ENCODE assay signal across 1 cellular context in genomic region chr2:215830313-215830712, GRCh38.
A peak's percentile ranks its signal among the peaks of the same experiment; 100 is the strongest.
TF ChIP-seq lines count a peak whose summit lies in the region.

No MANE protein-coding gene starts in this region.

TF ChIP-seq in K562, 482 proteins besides CTCF, POLR2A, EP300 and RAD21 (continued from another document and continues in another):
- TF ChIP-seq MLLT1 (IDR thresholded peaks at IDR 0.05) (no peak), LEF1 (IDR thresholded peaks at IDR 0.05) (peak; percentile 28; the same call in 1 of the 2 replicates), ZNF77 (CRISPR knock-in tag; IDR thresholded peaks at IDR 0.05) (no peak), ARID1B (IDR thresholded peaks at IDR 0.05) (peak; percentile 70), L3MBTL2 (IDR thresholded peaks at IDR 0.05) (peak; percentile 63), ZNF212 (CRISPR knock-in tag; IDR thresholded peaks at IDR 0.05) (no peak), ZNF57 (CRISPR knock-in tag; IDR thresholded peaks at IDR 0.05) (no peak), TBL1XR1 (IDR thresholded peaks at IDR 0.05; ENCODE audit: low read length in 2 of 2) (peak in 1 of 2 experiments; percentile 64; a peak in 1 of 4 replicates), MAFK (IDR thresholded peaks at IDR 0.05; ENCODE audit: low read length) (peak; percentile 84), TFAP4 (CRISPR knock-in tag; IDR thresholded peaks at IDR 0.05; ENCODE audit: borderline replicate concordance) (peak; percentile 74), SMAD4 (CRISPR knock-in tag; conservative IDR thresholded peaks at IDR 0.05) (peak; percentile 58; the same call in 1 of the 2 replicates), VEZF1 (CRISPR knock-in tag; IDR thresholded peaks at IDR 0.05) (peak; percentile 26; the same call in 1 of the 2 replicates), MTA1 (IDR thresholded peaks at IDR 0.05; ENCODE audit: borderline replicate concordance) (peak; percentile 30; the same call in 1 of the 2 replicates), DEAF1 (CRISPR knock-in tag; IDR thresholded peaks at IDR 0.05) (0 out of 2 replicates have a peak, but pooled peaks have one; percentile 46), ZNF592 (IDR thresholded peaks at IDR 0.05) (peak; percentile 78), ZNF740 (CRISPR knock-in tag; IDR thresholded peaks at IDR 0.05) (no peak), ZNF740 (tag; IDR thresholded peaks at IDR 0.05) (no peak), TAF15 (IDR thresholded peaks at IDR 0.05; ENCODE audit: low read depth, low read length) (no peak), SRSF1 (IDR thresholded peaks at IDR 0.05; ENCODE audit: low read depth, low read length) (no peak), MCM5 (IDR thresholded peaks at IDR 0.05; ENCODE audit: low read depth) (no peak), BHLHE40 (IDR thresholded peaks at IDR 0.05; ENCODE audit: low read length) (no peak), AFF1 (IDR thresholded peaks at IDR 0.05; ENCODE audit: low read depth in 1 of 2, partially characterized antibody in 2 of 2) (peak in 1 of 2 experiments; percentile 38), RCOR1 (IDR thresholded peaks at IDR 0.05; ENCODE audit: borderline replicate concordance in 1 of 2, low read depth in 2 of 2, low read length in 2 of 2) (peak in 1 of 2 experiments; percentile 72; a peak in 1 of 4 replicates), FOXK2 (conservative IDR thresholded peaks at IDR 0.05 in 1 of 2, IDR thresholded peaks at IDR 0.05 in 1 of 2; ENCODE audit: low read depth in 2 of 2) (0 out of 4 replicates have a peak, but pooled peaks of 1 of the 2 experiments have one; percentile 19), JUNB (CRISPR knock-in tag; conservative IDR thresholded peaks at IDR 0.05) (0 out of 2 replicates have a peak, but pooled peaks have one; percentile 40), MAFF (IDR thresholded peaks at IDR 0.05; ENCODE audit: low read length) (peak; percentile 76; the same call in 1 of the 2 replicates), PRDM10 (IDR thresholded peaks at IDR 0.05; ENCODE audit: partially characterized antibody) (peak; percentile 59), MEF2D (tag; conservative IDR thresholded peaks at IDR 0.05; ENCODE audit: low read depth) (no peak), FOXM1 (IDR thresholded peaks at IDR 0.05; ENCODE audit: low read depth) (peak; percentile 69), FOXM1 (CRISPR knock-in tag; IDR thresholded peaks at IDR 0.05; ENCODE audit: low read depth) (no peak), IRF9 (tag; IDR thresholded peaks at IDR 0.05) (no peak), U2AF2 (optimal IDR thresholded peaks at IDR 0.05; ENCODE audit: low read depth, low read length) (no peak), NCOR1 (IDR thresholded peaks at IDR 0.05) (peak; percentile 39), CREM (IDR thresholded peaks at IDR 0.05; ENCODE audit: low read depth) (peak; percentile 54), HES1 (IDR thresholded peaks at IDR 0.05; ENCODE audit: low read depth) (no peak)
